Comparison of ENCODE assay signal across 26 cellular contexts in genomic region chr9:71037521-71037920, GRCh38.
"Had no signal": no experiment of that assay in that cellular context is flagged by ENCODE, and none has a peak within 500 bp of the region (broad histone marks: within the 10 kb centered on the region; RNA-seq: fewer than 3 reads in every experiment).

No MANE protein-coding gene starts in this region.

- H3K4me1 ChIP-seq: left lung, lower lobe of right lung, parathyroid adenoma, psoas muscle, tibial nerve had no signal

- H3K9me3 ChIP-seq: left lung, lower lobe of right lung, neutrophil, psoas muscle, right lobe of liver, tibial nerve had no signal

- DNase-seq: hypothalamus; immature natural killer cell; kidney; left colon; left lung; lower lobe of right lung; mammary epithelial cell; mesenchymal stem cell; naive B cell; natural killer cell; nephron progenitor cell; occipital lobe; psoas muscle; right lobe of liver; stimulated activated CD4-positive, alpha-beta T cell treated with anti-CD3 and anti-CD28 coated beads, Interleukin-1b, Interleukin-23, amount 100 ng/mL, for 48 hours; stimulated activated CD4-positive, alpha-beta T cell treated with anti-CD3 and anti-CD28 coated beads, Interleukin-2, amount 100 ng/mL, for 48 hours; stimulated activated CD4-positive, alpha-beta T cell treated with anti-CD3 and anti-CD28 coated beads, Interleukin-4, amount 100 ng/mL, for 4 hours; stimulated activated CD8-positive, alpha-beta memory T cell treated with anti-CD3 and anti-CD28 coated beads, Interleukin-4, amount 100 ng/mL, for 48 hours; stimulated activated naive CD4-positive, alpha-beta T cell treated with Interleukin-2 at 50 U/mL for 16 hours; stimulated activated naive CD8-positive, alpha-beta T cell treated with anti-CD3 and anti-CD28 coated beads, Interleukin-15, amount 100 ng/mL, for 72 hours; substantia nigra had no signal

- H3K27me3 ChIP-seq: left lung, neural progenitor cell, neutrophil, right lobe of liver, tibial nerve had no signal

- H3K27ac ChIP-seq: left lung, lower lobe of right lung, neural progenitor cell, neutrophil, parathyroid adenoma, psoas muscle, right lobe of liver, tibial nerve had no signal

- H3K4me3 ChIP-seq: left lung, lower lobe of right lung, neural progenitor cell, psoas muscle, right lobe of liver, smooth muscle cell, tibial nerve had no signal

- H3K36me3 ChIP-seq: left lung, lower lobe of right lung, neural progenitor cell, neutrophil, right lobe of liver, tibial nerve had no signal
